Comparison of ENCODE assay signal across 1 cellular context in genomic region chr1:211517006-211517405, GRCh38.
TF ChIP-seq lines count a peak whose summit lies in the region.

No MANE protein-coding gene starts in this region.

TF ChIP-seq in H1, 55 proteins besides CTCF, POLR2A, EP300 and RAD21:
- TF ChIP-seq POLR2AphosphoS5 (IDR thresholded peaks at IDR 0.05; ENCODE audit: low read depth, low read length), result no peak
- TF ChIP-seq, protein P1, sequence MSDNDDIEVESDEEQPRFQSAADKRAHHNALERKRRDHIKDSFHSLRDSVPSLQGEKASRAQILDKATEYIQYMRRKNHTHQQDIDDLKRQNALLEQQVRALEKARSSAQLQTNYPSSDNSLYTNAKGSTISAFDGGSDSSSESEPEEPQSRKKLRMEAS (IDR thresholded peaks at IDR 0.05), result peak; percentile 51; the same call in 1 of the 2 replicates
- no peak for TF ChIP-seq USF2 (IDR thresholded peaks at IDR 0.05; ENCODE audit: low read length)
TF ChIP-seq in H1: peak in this region for 1.
